Comparison of ENCODE assay signal across 1 cellular context in the genomic region with DNA sequence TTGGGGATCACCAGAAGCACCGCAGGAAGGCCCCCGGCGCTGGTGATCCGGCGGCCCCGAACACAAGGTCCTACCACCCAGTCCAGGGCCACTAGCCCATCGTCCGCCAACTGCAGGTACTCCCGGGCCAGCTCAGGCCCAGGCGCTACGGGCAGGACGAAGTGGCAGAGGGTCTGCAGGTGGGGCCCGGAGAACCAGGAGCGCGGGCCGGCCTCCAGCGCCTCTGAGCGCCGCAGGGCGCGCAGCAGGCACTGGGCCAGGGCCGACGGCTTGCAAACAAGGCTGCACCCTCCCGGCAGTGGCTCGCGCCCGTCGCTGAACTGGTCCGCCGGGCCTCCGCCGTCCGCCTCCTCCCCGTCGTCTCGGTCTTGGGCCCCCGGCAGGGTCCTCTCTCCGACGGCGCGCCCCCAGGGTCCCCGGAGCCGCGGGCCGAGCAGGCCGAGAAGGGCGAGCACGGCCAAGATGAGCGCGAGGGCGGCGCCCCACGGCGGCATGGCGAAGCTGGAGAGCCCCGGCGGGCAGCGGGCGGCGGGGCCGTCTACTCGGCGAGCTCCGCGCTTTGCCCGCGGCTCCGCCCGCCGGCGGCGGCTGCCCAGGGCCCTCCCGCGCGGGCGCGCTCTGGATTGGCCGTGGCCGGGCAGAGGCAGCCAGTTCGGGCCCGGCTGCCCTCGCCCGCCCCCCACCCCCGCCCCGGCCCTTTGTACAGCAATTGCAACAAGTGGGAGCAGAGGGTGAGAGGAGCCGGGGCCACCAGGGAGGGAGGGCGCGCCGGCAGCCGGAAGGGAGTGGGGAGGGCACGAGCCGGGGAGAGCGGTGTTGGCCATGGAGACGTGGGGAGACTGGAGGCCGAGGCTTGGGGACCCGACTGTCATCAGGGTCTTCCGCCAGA.
TF ChIP-seq lines count a peak whose summit lies in the region.

ABHD15 (minus strand) TSS at position 565 of the 889 bp plus-strand sequence; CDS start at position 494, 71 bp downstream.

TF ChIP-seq in HepG2, 621 proteins besides CTCF, POLR2A, EP300 and RAD21 (continued from another document and continues in another):
- TF ChIP-seq TRIM22 (IDR thresholded peaks at IDR 0.05) (no peak), BCL3 (CRISPR knock-in tag; IDR thresholded peaks at IDR 0.05) (no peak), RFXAP (CRISPR knock-in tag; IDR thresholded peaks at IDR 0.05; ENCODE audit: borderline replicate concordance) (no peak), ZNF274 (CRISPR knock-in tag; IDR thresholded peaks at IDR 0.05) (no peak), ZNF616 (CRISPR knock-in tag; IDR thresholded peaks at IDR 0.05; ENCODE audit: low read depth) (no peak), MAZ (IDR thresholded peaks at IDR 0.05; ENCODE audit: borderline replicate concordance, low read depth, low read length) (no peak), MAZ (CRISPR knock-in tag; IDR thresholded peaks at IDR 0.05; ENCODE audit: low read depth) (peak; percentile 68), ZNF609 (CRISPR knock-in tag; IDR thresholded peaks at IDR 0.05; ENCODE audit: borderline replicate concordance) (no peak; the same call in 1 of the 2 replicates), NBN (conservative IDR thresholded peaks at IDR 0.05) (no peak), FOXJ3 (CRISPR knock-in tag; IDR thresholded peaks at IDR 0.05; ENCODE audit: borderline replicate concordance) (no peak), PLSCR1 (CRISPR knock-in tag; IDR thresholded peaks at IDR 0.05; ENCODE audit: borderline replicate concordance) (no peak), GTF2F1 (IDR thresholded peaks at IDR 0.05; ENCODE audit: low read length) (no peak), CHD2 (IDR thresholded peaks at IDR 0.05; ENCODE audit: low read depth, low read length) (no peak), ZNF33A (CRISPR knock-in tag; IDR thresholded peaks at IDR 0.05; ENCODE audit: borderline replicate concordance) (no peak), TEAD2 (CRISPR knock-in tag; IDR thresholded peaks at IDR 0.05) (0 out of 2 replicates have a peak, but pooled peaks have one; percentile 33), MEF2D (CRISPR knock-in tag; IDR thresholded peaks at IDR 0.05) (no peak), ZNF570 (CRISPR knock-in tag; IDR thresholded peaks at IDR 0.05; ENCODE audit: borderline replicate concordance) (no peak), DBP (CRISPR knock-in tag; IDR thresholded peaks at IDR 0.05; ENCODE audit: not compliant biosample characterization) (no peak), ZNF530 (CRISPR knock-in tag; IDR thresholded peaks at IDR 0.05; ENCODE audit: low read depth) (no peak), ZNF17 (CRISPR knock-in tag; IDR thresholded peaks at IDR 0.05) (no peak), RARA (CRISPR knock-in tag; IDR thresholded peaks at IDR 0.05) (no peak), ZNF883 (CRISPR knock-in tag; IDR thresholded peaks at IDR 0.05; ENCODE audit: not compliant biosample characterization) (peak; percentile 58), ZNF431 (CRISPR knock-in tag; IDR thresholded peaks at IDR 0.05; ENCODE audit: borderline replicate concordance, low read depth) (no peak; the same call in 1 of the 2 replicates), PBX3 (CRISPR knock-in tag; IDR thresholded peaks at IDR 0.05; ENCODE audit: borderline replicate concordance) (no peak), BHLHE40 (IDR thresholded peaks at IDR 0.05; ENCODE audit: low read length) (no peak)
- TF ChIP-seq, protein P1, sequence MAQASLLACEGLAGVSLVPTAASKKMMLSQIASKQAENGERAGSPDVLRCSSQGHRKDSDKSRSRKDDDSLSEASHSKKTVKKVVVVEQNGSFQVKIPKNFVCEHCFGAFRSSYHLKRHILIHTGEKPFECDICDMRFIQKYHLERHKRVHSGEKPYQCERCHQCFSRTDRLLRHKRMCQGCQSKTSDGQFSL (CRISPR knock-in tag; IDR thresholded peaks at IDR 0.05): no peak
- TF ChIP-seq, protein P2, sequence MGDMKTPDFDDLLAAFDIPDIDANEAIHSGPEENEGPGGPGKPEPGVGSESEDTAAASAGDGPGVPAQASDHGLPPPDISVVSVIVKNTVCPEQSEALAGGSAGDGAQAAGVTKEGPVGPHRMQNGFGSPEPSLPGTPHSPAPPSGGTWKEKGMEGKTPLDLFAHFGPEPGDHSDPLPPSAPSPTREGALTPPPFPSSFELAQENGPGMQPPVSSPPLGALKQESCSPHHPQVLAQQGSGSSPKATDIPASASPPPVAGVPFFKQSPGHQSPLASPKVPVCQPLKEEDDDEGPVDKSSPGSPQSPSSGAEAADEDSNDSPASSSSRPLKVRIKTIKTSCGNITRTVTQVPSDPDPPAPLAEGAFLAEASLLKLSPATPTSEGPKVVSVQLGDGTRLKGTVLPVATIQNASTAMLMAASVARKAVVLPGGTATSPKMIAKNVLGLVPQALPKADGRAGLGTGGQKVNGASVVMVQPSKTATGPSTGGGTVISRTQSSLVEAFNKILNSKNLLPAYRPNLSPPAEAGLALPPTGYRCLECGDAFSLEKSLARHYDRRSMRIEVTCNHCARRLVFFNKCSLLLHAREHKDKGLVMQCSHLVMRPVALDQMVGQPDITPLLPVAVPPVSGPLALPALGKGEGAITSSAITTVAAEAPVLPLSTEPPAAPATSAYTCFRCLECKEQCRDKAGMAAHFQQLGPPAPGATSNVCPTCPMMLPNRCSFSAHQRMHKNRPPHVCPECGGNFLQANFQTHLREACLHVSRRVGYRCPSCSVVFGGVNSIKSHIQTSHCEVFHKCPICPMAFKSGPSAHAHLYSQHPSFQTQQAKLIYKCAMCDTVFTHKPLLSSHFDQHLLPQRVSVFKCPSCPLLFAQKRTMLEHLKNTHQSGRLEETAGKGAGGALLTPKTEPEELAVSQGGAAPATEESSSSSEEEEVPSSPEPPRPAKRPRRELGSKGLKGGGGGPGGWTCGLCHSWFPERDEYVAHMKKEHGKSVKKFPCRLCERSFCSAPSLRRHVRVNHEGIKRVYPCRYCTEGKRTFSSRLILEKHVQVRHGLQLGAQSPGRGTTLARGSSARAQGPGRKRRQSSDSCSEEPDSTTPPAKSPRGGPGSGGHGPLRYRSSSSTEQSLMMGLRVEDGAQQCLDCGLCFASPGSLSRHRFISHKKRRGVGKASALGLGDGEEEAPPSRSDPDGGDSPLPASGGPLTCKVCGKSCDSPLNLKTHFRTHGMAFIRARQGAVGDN (CRISPR knock-in tag; IDR thresholded peaks at IDR 0.05): peak; percentile 74
- TF ChIP-seq, protein P3, sequence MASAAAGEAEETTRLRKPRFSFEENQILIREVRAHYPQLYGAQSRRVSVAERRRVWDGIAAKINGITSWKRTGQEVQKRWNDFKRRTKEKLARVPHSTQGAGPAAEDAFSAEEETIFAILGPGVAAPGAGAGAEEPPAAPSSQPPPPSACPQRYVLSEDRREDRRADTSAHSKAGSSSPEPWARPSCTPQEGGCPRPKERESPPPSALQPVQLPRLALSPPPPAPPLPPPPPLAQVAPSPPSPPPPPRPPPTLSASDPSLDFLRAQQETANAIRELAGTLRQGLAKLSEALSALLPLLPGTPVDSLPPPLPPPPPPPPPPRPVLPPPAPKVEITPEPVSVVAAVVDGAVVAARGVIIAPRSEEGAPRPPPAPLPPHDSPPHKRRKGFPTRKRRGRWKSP (CRISPR knock-in tag; IDR thresholded peaks at IDR 0.05): peak; percentile 25; the same call in 1 of the 2 replicates
